In the genomic region with DNA sequence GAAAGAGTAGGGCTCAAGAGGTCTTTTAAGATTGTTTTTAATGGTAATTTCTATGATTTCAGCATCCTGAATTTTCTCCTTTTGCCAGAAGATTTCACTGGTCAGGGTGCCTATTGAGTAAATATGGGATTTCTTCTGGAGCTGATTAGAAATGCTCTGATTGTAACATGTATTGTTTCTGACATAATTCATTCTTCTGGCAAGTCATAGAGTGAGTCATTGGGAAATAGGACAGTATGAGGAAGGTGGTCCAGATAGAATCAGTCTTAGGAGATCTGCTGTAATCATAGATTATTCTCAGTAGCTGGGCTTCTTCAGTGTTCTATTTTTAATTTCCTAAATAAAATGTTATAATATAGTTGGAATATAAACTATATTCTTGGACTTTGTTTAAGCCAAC, we compare ENCODE assay signal across 18 cellular contexts.
A peak's percentile ranks its signal among the peaks of the same experiment; 100 is the strongest.
DNase-seq lines count a peak whose midpoint lies in the region; ATAC-seq and TF ChIP-seq lines count a peak whose summit lies in the region.
"Had no signal": no experiment of that assay in that cellular context is flagged by ENCODE, and none has a peak within 500 bp of the region (broad histone marks: within the 10 kb centered on the region; RNA-seq: fewer than 3 reads in every experiment).

No MANE protein-coding gene starts in this region.

- intact Hi-C loops in PC-9 (cut with micrococcal nuclease; ENCODE audit: unreplicated experiment): no loop called here

- no peaks in the 10 kb centered on the region for H3K79me2 ChIP-seq in PC-9 (ENCODE audit: low read depth)

- CTCF ChIA-PET in PC-9 (lab: Charles Lee): no interaction called here

- no peaks in the 10 kb centered on the region; the same call in 1 of the 2 replicates for H3K9me3 ChIP-seq in PC-9 (ENCODE audit: insufficient read depth, low read depth)

- H3K4me3 ChIP-seq in PC-9 (no peak overlapping the region), choroid plexus epithelial cell (ENCODE audit: low read depth, low read length) (no peak overlapping the region)

- H3K27me3 ChIP-seq in PC-9 (ENCODE audit: insufficient read depth, low read depth): no peaks in the 10 kb centered on the region
- no peaks in the 10 kb centered on the region for H3K27me3 ChIP-seq in foreskin keratinocyte

- H2AFZ ChIP-seq in PC-9: peak overlapping the region; percentile 43; the same call in 1 of the 2 replicates

- H3K9me2 ChIP-seq in PC-9 (ENCODE audit: insufficient read depth): no peaks in the 10 kb centered on the region

- POLR2A ChIA-PET in PC-9 (lab: Charles Lee; ENCODE audit: unreplicated experiment): interaction anchor here (0.6 kb wide), 1 partner anchor 435 kb away, joined by 3 read pairs; no protein-coding TSS in a partner anchor

- no peaks in the 10 kb centered on the region for H3F3A ChIP-seq in PC-9 (ENCODE audit: insufficient read depth, low read depth)

- H3K27ac ChIP-seq in PC-9 (no peak overlapping the region), foreskin keratinocyte (no peak overlapping the region)
- H3K27ac ChIP-seq: KMS-11 had no signal

- ATAC-seq in foreskin keratinocyte: peak; percentile 27
- no peak for ATAC-seq in GM19328 (IDR thresholded peaks at IDR 0.05; ENCODE audit: unreplicated experiment)
- ATAC-seq: HepG2 had no signal

- BruUV-seq in PC-9 (replicated peaks; lab: Mats Ljungman, UMichigan): no TSS peak

- no peak overlapping the region for H3K4me2 ChIP-seq in PC-9
- H3K4me2 ChIP-seq: KMS-11 had no signal

- DNase-seq in AG08395 (ENCODE audit: low spot score) (peak; percentile 7), PC-9 (no peak), choroid plexus epithelial cell (ENCODE audit: low read depth) (peak; percentile 43), foreskin keratinocyte (no peak), NK-92 (lab: John Stamatoyannopoulos, UW; ENCODE audit: unreplicated experiment) (no peak), glomerular visceral epithelial cell (ENCODE audit: extremely low spot score) (no peak)
- DNase-seq in stimulated activated naive CD4-positive, alpha-beta T cell treated with Interleukin-2 at 50 U/mL for 16 hours (lab: John Stamatoyannopoulos, UW): no peak
- DNase-seq: AML-193; CD4-positive, alpha-beta memory T cell; DND-41; NCI-H1930; NCI-H2171 treated with DMSO at 0.1 percent for 48 hours; NCI-H524; SIG-M5; SW 1271 had no signal

- H3K36me3 ChIP-seq in PC-9 (ENCODE audit: low read depth): no peaks in the 10 kb centered on the region

- H4K20me1 ChIP-seq in PC-9 (ENCODE audit: insufficient read depth): no peaks in the 10 kb centered on the region; the same call in 1 of the 2 replicates

- no peaks in the 10 kb centered on the region for H3K4me1 ChIP-seq in PC-9 (replicated peaks; ENCODE audit: insufficient read depth)
- no peaks in the 10 kb centered on the region for H3K4me1 ChIP-seq in foreskin keratinocyte

- TF ChIP-seq CTCF in PC-9 (conservative IDR thresholded peaks at IDR 0.05) (no peak), choroid plexus epithelial cell (conservative IDR thresholded peaks at IDR 0.05; ENCODE audit: low read depth, low read length) (no peak), foreskin keratinocyte (conservative IDR thresholded peaks at IDR 0.05) (no peak)

Comparison
In these comparisons a context has a peak if more than half of its experiments do, and no peak if none do; other contexts are left out.
1. DNase-seq: peak in AG08395 (single experiment) and choroid plexus epithelial cell (single experiment); none in PC-9 (0 of 2), foreskin keratinocyte (0 of 2), NK-92 (single experiment), glomerular visceral epithelial cell (single experiment) and stimulated activated naive CD4-positive, alpha-beta T cell treated with Interleukin-2 at 50 U/mL for 16 hours (single experiment).